Comparison of ENCODE assay signal across 16 cellular contexts in genomic region chr9:93636667-93637066, GRCh38.
DNase-seq lines count a peak whose midpoint lies in the region; ATAC-seq and TF ChIP-seq lines count a peak whose summit lies in the region.
"Had no signal": no experiment of that assay in that cellular context is flagged by ENCODE, and none has a peak within 500 bp of the region (broad histone marks: within the 10 kb centered on the region; RNA-seq: fewer than 3 reads in every experiment).

No MANE protein-coding gene starts in this region.

- H3K27me3 ChIP-seq in H7 (ENCODE audit: control insufficient read depth, insufficient read depth, low read length) (no peaks in the 10 kb centered on the region), breast epithelium (no peaks in the 10 kb centered on the region)

- no peak overlapping the region for H3K27ac ChIP-seq in breast epithelium
- H3K27ac ChIP-seq: C4-2B had no signal

- intact Hi-C loops in sciatic nerve (cut with DNase I): no loop called here
- intact Hi-C loops in breast epithelium (cut with DNase I; ENCODE audit: low total_unique reads): no loop called here

- H3K4me3 ChIP-seq in H7 (ENCODE audit: insufficient read depth, low read depth, low read length): no peak overlapping the region
- H3K4me3 ChIP-seq in breast epithelium: no peak overlapping the region

- H3K9me3 ChIP-seq in breast epithelium: peaks cover 10 to 11% of the 10 kb centered on the region in 2 donors

- ATAC-seq in sciatic nerve (no peak), HG02981 (IDR thresholded peaks at IDR 0.05; ENCODE audit: unreplicated experiment) (no peak), HG02610 (IDR thresholded peaks at IDR 0.05; ENCODE audit: unreplicated experiment) (no peak)
- ATAC-seq: HCT116 had no signal

- TF ChIP-seq CTCF in breast epithelium (IDR thresholded peaks at IDR 0.05): no peak

- no peak for TF ChIP-seq POLR2A in breast epithelium (IDR thresholded peaks at IDR 0.05)

- no peaks in the 10 kb centered on the region for H3K4me1 ChIP-seq in breast epithelium

- peak; percentile 46 for DNase-seq in activated CD8-positive, alpha-beta memory T cell treated with anti-CD3 and anti-CD28 coated beads for 24 hours
- DNase-seq in activated CD8-positive, alpha-beta memory T cell treated with anti-CD3 and anti-CD28 coated beads, Interleukin-2, amount 50 U/mL, for 4 hours: no peak
- DNase-seq in H7 (peak; percentile 13), islet precursor cell (peak; percentile 41), sciatic nerve (ENCODE audit: low spot score) (peak; percentile 38), breast epithelium (ENCODE audit: low spot score in 2 of 2) (no peak)
- DNase-seq: ACHN; CD4-positive, alpha-beta memory T cell; DMS153; DMS79 treated with DMSO at 0.1 percent for 48 hours; EL; IMR-90 had no signal

- H3K36me3 ChIP-seq in H7 (replicated peaks; ENCODE audit: control insufficient read depth, insufficient read depth, low read length): 0 out of 2 replicates have a peak, but pooled peaks cover 1% of the 10 kb centered on the region
- peaks cover 11% of the 10 kb centered on the region for H3K36me3 ChIP-seq in breast epithelium

Comparison
In these comparisons a context has a peak if more than half of its experiments do, and no peak if none do; other contexts are left out.
1. DNase-seq: peak in activated CD8-positive, alpha-beta memory T cell treated with anti-CD3 and anti-CD28 coated beads for 24 hours (single experiment), H7 (single experiment), islet precursor cell (single experiment) and sciatic nerve (single experiment); none in activated CD8-positive, alpha-beta memory T cell treated with anti-CD3 and anti-CD28 coated beads, Interleukin-2, amount 50 U/mL, for 4 hours (single experiment) and breast epithelium (0 of 2).